17 cellular contexts compared by ENCODE assay signal in the genomic region with DNA sequence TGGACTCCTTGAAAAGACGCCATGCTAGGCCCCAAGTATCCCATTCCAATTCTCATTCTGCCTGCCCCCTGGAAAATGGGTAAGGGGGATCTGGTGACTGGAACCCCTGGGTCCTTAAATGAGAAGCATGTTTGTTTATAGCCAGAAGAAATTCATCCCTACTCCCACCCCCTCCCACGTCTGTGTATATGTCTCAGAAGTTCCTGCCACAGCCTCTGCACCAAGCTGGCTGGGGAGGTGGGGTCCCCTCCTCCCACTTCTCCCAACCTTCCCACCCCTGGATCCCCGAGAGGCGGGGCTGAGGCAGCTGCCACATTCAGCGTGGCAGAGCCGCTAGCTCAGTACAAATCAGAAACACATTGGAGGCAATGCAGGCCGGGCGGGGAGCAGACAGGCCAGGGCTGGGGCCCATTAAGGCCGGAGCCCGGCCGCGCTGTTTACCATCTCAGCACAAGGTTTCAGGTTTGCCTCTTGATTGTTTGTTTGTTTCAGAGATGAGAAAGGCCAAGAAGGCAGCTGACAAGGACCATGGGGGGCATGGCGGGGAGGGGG. TPM values are rescaled to one million over a fixed set of nuclear protein-coding genes. Genes with fewer than 3 reads are reported as not detected.
DNase-seq lines count a peak whose midpoint lies in the region; TF ChIP-seq lines count a peak whose summit lies in the region.
"Had no signal": no experiment of that assay in that cellular context is flagged by ENCODE, and none has a peak within 500 bp of the region (broad histone marks: within the 10 kb centered on the region; RNA-seq: fewer than 3 reads in every experiment).

No MANE protein-coding gene starts in this region.

- H3K27me3 Mint-ChIP-seq in brain, result peaks cover 4% of the 10 kb centered on the region
- peaks cover 4% of the 10 kb centered on the region for H3K27me3 Mint-ChIP-seq in nephron (ENCODE audit: low read depth)

- intact Hi-C loops in vagina (cut with DNase I), result no loop called here

- H3K9me3 Mint-ChIP-seq in brain (peaks cover 0 to 3% (median 0%) of the 10 kb centered on the region in 5 experiments), nephron (peaks cover 2% of the 10 kb centered on the region)
- H3K9me3 Mint-ChIP-seq: CD8-positive, alpha-beta memory T cell had no signal

- H3K4me3 ChIP-seq in HFF-Myc (replicated peaks; ENCODE audit: low read depth, low read length), result 0 out of 2 replicates have a peak overlapping the region, but pooled peaks have one; percentile 4
- no peak overlapping the region for H3K4me3 ChIP-seq in vagina
- H3K4me3 ChIP-seq in coronary artery, result no peak overlapping the region
- H3K4me3 ChIP-seq: BLaER1, HAP-1 had no signal

- H3K4me3 Mint-ChIP-seq in brain, result peak overlapping the region in 1 of 5 experiments; percentile 72
- no peak overlapping the region for H3K4me3 Mint-ChIP-seq in nephron
- H3K4me3 Mint-ChIP-seq: CD8-positive, alpha-beta memory T cell had no signal

- in situ Hi-C loops in ACHN (cut with HindIII; ENCODE audit: low pct_ligation_motif_present, low pct_unique_long_range_greater_than_20kb, low sequenced_read_pairs), result no loop called here

- DNase-seq in HFF-Myc (ENCODE audit: extremely low read depth, low read depth) (no peak), vagina (ENCODE audit: extremely low spot score in 2 of 2) (no peak), ACHN (no peak), NCI-H526 (lab: John Stamatoyannopoulos, UW) (no peak), coronary artery (ENCODE audit: low spot score) (no peak)
- DNase-seq: CD8-positive, alpha-beta memory T cell; DMS79 treated with DMSO at 0.1 percent for 48 hours; NCI-H1105 treated with DMSO at 0.1 percent for 48 hours; NCI-H187 treated with DMSO at 0.1 percent for 48 hours; NCI-H2171 treated with DMSO at 0.1 percent for 48 hours; NCI-H510A; SHP77 treated with DMSO at 0.1 percent for 48 hours had no signal

- no peaks in the 10 kb centered on the region for H3K4me1 ChIP-seq in vagina
- H3K4me1 ChIP-seq: BLaER1 had no signal

- no peak for TF ChIP-seq CTCF in HFF-Myc (IDR thresholded peaks at IDR 0.05; ENCODE audit: low read depth, low read length, missing control alignments)
- TF ChIP-seq CTCF in brain (conservative IDR thresholded peaks at IDR 0.05), result no peak
- no peak for TF ChIP-seq CTCF in nephron (IDR thresholded peaks at IDR 0.05; ENCODE audit: unreplicated experiment in 3 of 3)
- no peak for TF ChIP-seq CTCF in vagina (IDR thresholded peaks at IDR 0.05)
- TF ChIP-seq CTCF in coronary artery (IDR thresholded peaks at IDR 0.05), result no peak

- H3K36me3 Mint-ChIP-seq in brain, result no peaks in the 10 kb centered on the region
- H3K36me3 Mint-ChIP-seq in nephron (ENCODE audit: low read depth), result no peaks in the 10 kb centered on the region
- H3K36me3 Mint-ChIP-seq: CD8-positive, alpha-beta memory T cell had no signal

- peak overlapping the region in 3 of 5 experiments; percentile 95 to 99 (median 96) for H3K27ac Mint-ChIP-seq in brain
- peak overlapping the region; percentile 74 to 98 (median 90) for H3K27ac Mint-ChIP-seq in nephron
- H3K27ac Mint-ChIP-seq: CD8-positive, alpha-beta memory T cell had no signal

- no peaks in the 10 kb centered on the region for H3K36me3 ChIP-seq in vagina
- H3K36me3 ChIP-seq: BLaER1, HAP-1 had no signal

- H3K27me3 ChIP-seq in vagina, result no peaks in the 10 kb centered on the region

- no peak for TF ChIP-seq POLR2A in vagina (IDR thresholded peaks at IDR 0.05)

- peaks cover 85% of the 10 kb centered on the region for H3K4me1 Mint-ChIP-seq in brain
- peaks cover 60% of the 10 kb centered on the region for H3K4me1 Mint-ChIP-seq in nephron
- H3K4me1 Mint-ChIP-seq: CD8-positive, alpha-beta memory T cell had no signal

- H3K27ac ChIP-seq in vagina (peak overlapping the region; percentile 50), coronary artery (no peak overlapping the region)
- H3K27ac ChIP-seq: BLaER1, HL-60 had no signal

- H3K9me3 ChIP-seq in vagina, result no peaks in the 10 kb centered on the region
- H3K9me3 ChIP-seq: BLaER1, HAP-1 had no signal

RNA-seq across cellular contexts. Expression of gene PJA1, which starts 22.5 kb away (rescaled TPM):
- 105 TPM for polyA plus RNA-seq in brain (ENCODE audit: insufficient read depth, low read depth, low replicate concordance)
- total RNA-seq in vagina, result 13.0 TPM
